ENCODE assay signal across 19 cellular contexts in the genomic region with DNA sequence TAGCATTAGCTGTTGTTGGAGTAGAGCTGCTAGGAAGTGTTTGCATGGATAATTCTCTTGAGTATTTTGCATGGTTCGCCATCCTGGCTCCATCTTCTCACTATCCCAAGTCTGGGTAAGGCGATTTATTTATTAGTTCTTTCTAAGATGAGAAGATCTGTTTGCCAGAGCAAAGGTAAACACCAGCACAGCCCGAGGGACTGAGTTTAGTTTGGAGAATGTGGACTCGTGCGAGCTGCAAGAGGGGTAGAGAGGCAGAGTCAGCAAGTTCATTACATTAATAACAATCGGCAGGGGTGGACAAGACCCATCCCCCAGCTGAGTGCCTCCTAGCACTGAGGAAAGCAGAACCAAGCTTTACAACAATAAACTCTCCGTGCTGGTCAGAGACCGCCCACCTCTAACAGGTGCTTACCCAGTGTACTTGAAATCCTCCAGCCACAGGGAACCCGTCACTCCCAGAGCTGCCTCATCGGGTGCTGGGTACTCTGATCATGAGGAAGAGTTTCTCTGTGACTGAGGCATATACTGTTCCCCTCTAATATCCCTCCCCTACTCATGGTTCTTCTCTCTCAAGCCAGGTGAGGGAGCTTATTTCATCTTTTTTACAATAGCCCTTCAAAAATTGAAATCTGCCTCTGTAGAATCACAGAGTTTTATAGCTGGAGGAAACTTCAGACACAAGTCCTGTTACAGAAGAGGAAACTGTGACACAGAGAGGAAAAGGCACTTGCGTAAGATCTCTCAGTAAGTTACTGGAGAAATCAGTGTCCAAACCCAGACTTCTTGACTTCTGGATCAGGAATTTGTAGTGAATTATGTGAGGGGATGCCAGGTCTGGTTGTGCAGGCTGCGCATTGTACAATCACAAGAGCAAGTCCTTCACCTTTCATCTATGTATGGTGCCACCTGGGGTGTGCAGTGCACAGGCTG. TPM values are rescaled to one million over a fixed set of nuclear protein-coding genes. Genes with fewer than 3 reads are reported as not detected.
DNase-seq lines count a peak whose midpoint lies in the region; ATAC-seq, FAIRE-seq and TF ChIP-seq lines count a peak whose summit lies in the region.
"Had no signal": no experiment of that assay in that cellular context is flagged by ENCODE, and none has a peak within 500 bp of the region (broad histone marks: within the 10 kb centered on the region; RNA-seq: fewer than 3 reads in every experiment).

No MANE protein-coding gene starts in this region.

- peak overlapping the region; percentile 9 for H3K27ac ChIP-seq in lower lobe of right lung
- H3K27ac ChIP-seq in PC-9, result no peak overlapping the region
- H3K27ac ChIP-seq: SK-N-MC had no signal

- ATAC-seq in lower lobe of right lung (peak; percentile 49 to 55), GM21360 (IDR thresholded peaks at IDR 0.05; ENCODE audit: unreplicated experiment) (no peak)
- ATAC-seq: activated CD8-positive, alpha-beta memory T cell treated with anti-CD3 and anti-CD28 coated beads, Interleukin-2, amount 10 ng/mL, durations not matched to agents 7 days and 5 days had no signal

- H3K79me2 ChIP-seq in PC-9 (ENCODE audit: low read depth), result no peaks in the 10 kb centered on the region

- no peaks in the 10 kb centered on the region for H3K9me3 ChIP-seq in lower lobe of right lung
- H3K9me3 ChIP-seq in PC-9 (ENCODE audit: insufficient read depth, low read depth), result no peaks in the 10 kb centered on the region

- no peaks in the 10 kb centered on the region for H3K9me2 ChIP-seq in PC-9 (ENCODE audit: insufficient read depth)

- no peaks in the 10 kb centered on the region for H4K20me1 ChIP-seq in PC-9 (ENCODE audit: insufficient read depth)

- intact Hi-C loops in lower lobe of right lung (cut with DNase I) (no loop called here), PC-9 (cut with micrococcal nuclease; ENCODE audit: unreplicated experiment) (no loop called here)

- BruUV-seq in PC-9 (replicated peaks; lab: Mats Ljungman, UMichigan), result no TSS peak

- H3K4me2 ChIP-seq in PC-9, result no peak overlapping the region

- H3K4me3 ChIP-seq in bronchial epithelial cell (ENCODE audit: low read depth, low read length) (no peak overlapping the region), lower lobe of right lung (no peak overlapping the region), PC-9 (no peak overlapping the region)
- H3K4me3 ChIP-seq: SK-N-MC had no signal

- peaks cover 26% of the 10 kb centered on the region for H3K4me1 ChIP-seq in lower lobe of right lung
- H3K4me1 ChIP-seq in PC-9 (replicated peaks; ENCODE audit: insufficient read depth), result no peaks in the 10 kb centered on the region

- POLR2A ChIA-PET in PC-9 (lab: Charles Lee; ENCODE audit: unreplicated experiment), result no interaction called here

- FAIRE-seq in bronchial epithelial cell (lab: Jason Lieb, UNC), result peak; percentile 62
- FAIRE-seq: keratinocyte had no signal

- TF ChIP-seq CTCF in bronchial epithelial cell (IDR thresholded peaks at IDR 0.05; ENCODE audit: insufficient read depth, low read length, severe bottlenecking) (no peak), lower lobe of right lung (IDR thresholded peaks at IDR 0.05) (no peak), PC-9 (conservative IDR thresholded peaks at IDR 0.05) (no peak)

- CTCF ChIA-PET in PC-9 (lab: Charles Lee), result no interaction called here

- no peak overlapping the region for H2AFZ ChIP-seq in PC-9

- peaks cover 5% of the 10 kb centered on the region for H3K27me3 ChIP-seq in bronchial epithelial cell (ENCODE audit: control insufficient read depth, insufficient read depth, low read length)
- no peaks in the 10 kb centered on the region for H3K27me3 ChIP-seq in lower lobe of right lung (ENCODE audit: low read depth)
- H3K27me3 ChIP-seq in PC-9 (ENCODE audit: insufficient read depth, low read depth), result peaks cover 30% of the 10 kb centered on the region

- H3K36me3 ChIP-seq in bronchial epithelial cell (ENCODE audit: control insufficient read depth, insufficient read depth, low read length) (no peaks in the 10 kb centered on the region), lower lobe of right lung (peaks cover 22% of the 10 kb centered on the region), PC-9 (ENCODE audit: low read depth) (no peaks in the 10 kb centered on the region)

- DNase-seq in AML-193 (lab: John Stamatoyannopoulos, UW) (peak; percentile 44 to 46), Kasumi-1 (lab: John Stamatoyannopoulos, UW) (peak; percentile 31 to 37), bronchial epithelial cell (ENCODE audit: low read depth) (no peak), lower lobe of right lung (no peak), PC-9 (no peak), retina (no peak), middle frontal gyrus (ENCODE audit: extremely low spot score, low spot score) (no peak)
- DNase-seq: activated B cell treated with CpG ODN at 0.5 μM for 24 hours; activated CD8-positive, alpha-beta memory T cell treated with anti-CD3 and anti-CD28 coated beads, Interleukin-2, amount 10 ng/mL, durations not matched to agents 7 days and 5 days; activated naive CD4-positive, alpha-beta T cell treated with Interleukin-2 at 50 U/mL for 16 hours; DMS79; effector memory CD4-positive, alpha-beta T cell; NCI-H1436 treated with DMSO at 0.1 percent for 48 hours; stimulated activated CD4-positive, alpha-beta T cell treated with anti-CD3 and anti-CD28 coated beads, Interleukin-2, amount 100 ng/mL, for 24 hours; stimulated activated CD8-positive, alpha-beta memory T cell treated with anti-CD3 and anti-CD28 coated beads, Interleukin-4, amount 100 ng/mL, for 48 hours had no signal

- H3F3A ChIP-seq in PC-9 (ENCODE audit: insufficient read depth, low read depth), result no peaks in the 10 kb centered on the region

RNA-seq across cellular contexts. Expression of a gene that starts 4.4 kb away (rescaled TPM):
- total RNA-seq in bronchial epithelial cell (not detected in 2 replicates), lower lobe of right lung (85.0 TPM), PC-9 (2021) (not detected in 2 replicates)
- total RNA-seq: activated B cell treated with CpG ODN at 0.5 μM for 24 hours; activated CD8-positive, alpha-beta memory T cell treated with anti-CD3 and anti-CD28 coated beads, Interleukin-2, amount 10 ng/mL, durations not matched to agents 7 days and 5 days; B cell had no signal

Comparison
In these comparisons a context has a peak if more than half of its experiments do, and no peak if none do; other contexts are left out.
1. DNase-seq: peak in AML-193 (2 of 2) and Kasumi-1 (2 of 2); none in bronchial epithelial cell (single experiment), lower lobe of right lung (single experiment), PC-9 (0 of 2), retina (single experiment) and middle frontal gyrus (single experiment).
2. RNA of a gene that starts 4.4 kb away (total RNA-seq): 85.0 TPM in lower lobe of right lung (single experiment); not detected in bronchial epithelial cell and not detected in PC-9; every median in the first group is over 10 times any median in the second.